27 cellular contexts compared by ENCODE assay signal in genomic region chr7:44522315-44522714, GRCh38. TPM values are rescaled to one million over a fixed set of nuclear protein-coding genes. Genes with fewer than 3 reads are reported as not detected.
DNase-seq lines count a peak whose midpoint lies in the region; FAIRE-seq and TF ChIP-seq lines count a peak whose summit lies in the region.
"Had no signal": no experiment of that assay in that cellular context is flagged by ENCODE, and none has a peak within 500 bp of the region (broad histone marks: within the 10 kb centered on the region; RNA-seq: fewer than 3 reads in every experiment).

No MANE protein-coding gene starts in this region.

- peak; percentile 5 for DNase-seq in activated CD8-positive, alpha-beta memory T cell treated with anti-CD3 and anti-CD28 coated beads for 24 hours
- no peak for DNase-seq in activated CD8-positive, alpha-beta memory T cell treated with anti-CD3 and anti-CD28 coated beads, Interleukin-2, amount 50 U/mL, for 48 hours
- DNase-seq in osteoblast (ENCODE audit: insufficient read length, low spot score, missing footprints) (peak; percentile 66), urothelium cell line (ENCODE audit: low spot score) (no peak), DMS153 treated with DMSO at 0.1 percent for 48 hours (lab: John Stamatoyannopoulos, UW; ENCODE audit: unreplicated experiment) (no peak), transverse colon (no peak), NCI-H2081 treated with DMSO at 0.1 percent for 48 hours (lab: John Stamatoyannopoulos, UW) (no peak)
- DNase-seq: Caco-2; CD4-positive, CD25-positive, alpha-beta regulatory T cell; CD8-positive, alpha-beta T cell; DMS 273 treated with DMSO at 0.1 percent for 48 hours; DMS53; DMS79 treated with DMSO at 0.1 percent for 48 hours; GF-D8; H9 had no signal

- no peak for TF ChIP-seq EP300 in transverse colon (IDR thresholded peaks at IDR 0.05; ENCODE audit: low read depth)

- WGBS in transverse colon (ENCODE audit: low coverage in 1 of 2), 2 donors, result 83 to 100% methylated on average over 1 to 3 of the region's 3 CpGs

- H3K27ac ChIP-seq in OCI-LY3 (ENCODE audit: low read length) (no peak overlapping the region), osteoblast (ENCODE audit: low read depth, low read length) (no peak overlapping the region), transverse colon (no peak overlapping the region)
- H3K27ac ChIP-seq: 22Rv1, BLaER1, C4-2B had no signal

- H3K4me2 ChIP-seq in OCI-LY3 (ENCODE audit: low read length) (peak overlapping the region; percentile 9; the same call in 1 of the 2 replicates), osteoblast (ENCODE audit: insufficient read depth, low read length) (no peak overlapping the region)
- H3K4me2 ChIP-seq: BLaER1, GM23338 had no signal

- peak overlapping the region; percentile 9; the same call in 1 of the 2 replicates for H2AFZ ChIP-seq in OCI-LY3 (ENCODE audit: low read depth, low read length)
- no peak overlapping the region for H2AFZ ChIP-seq in osteoblast (ENCODE audit: low read length)
- H2AFZ ChIP-seq: GM23338 had no signal

- no peak for TF ChIP-seq CTCF in OCI-LY3 (IDR thresholded peaks at IDR 0.05; ENCODE audit: low read depth, low read length)
- no peak for TF ChIP-seq CTCF in osteoblast (IDR thresholded peaks at IDR 0.05; ENCODE audit: extremely low read depth, low read depth, low read length)
- no peak for TF ChIP-seq CTCF in transverse colon (IDR thresholded peaks at IDR 0.05)

- H3K36me3 ChIP-seq in OCI-LY3 (replicated peaks; ENCODE audit: low read depth, low read length) (no peaks in the 10 kb centered on the region), osteoblast (ENCODE audit: insufficient read depth, low read length) (no peaks in the 10 kb centered on the region), transverse colon (no peaks in the 10 kb centered on the region)
- H3K36me3 ChIP-seq: BLaER1 had no signal

- H3K79me2 ChIP-seq in OCI-LY3 (ENCODE audit: low read length), result no peaks in the 10 kb centered on the region
- no peaks in the 10 kb centered on the region for H3K79me2 ChIP-seq in osteoblast (ENCODE audit: insufficient read depth, low read length)

- intact Hi-C loops in transverse colon (cut with DNase I; ENCODE audit: low total_unique reads), result no loop called here

- H3K4me3 ChIP-seq in OCI-LY3 (ENCODE audit: low read length), result no peak overlapping the region
- no peak overlapping the region for H3K4me3 ChIP-seq in osteoblast (ENCODE audit: insufficient read depth, low read length)
- H3K4me3 ChIP-seq in transverse colon, result no peak overlapping the region
- H3K4me3 ChIP-seq: BLaER1, GM23338 had no signal

- no peaks in the 10 kb centered on the region for H3K9me3 ChIP-seq in OCI-LY3 (ENCODE audit: insufficient read depth, low read length)
- H3K9me3 ChIP-seq in osteoblast (ENCODE audit: low read depth, low read length), result no peaks in the 10 kb centered on the region
- H3K9me3 ChIP-seq in transverse colon, result peaks cover 7 to 11% of the 10 kb centered on the region in 2 donors

- H3K9ac ChIP-seq in OCI-LY3 (ENCODE audit: low read length), result no peak overlapping the region
- H3K9ac ChIP-seq: BLaER1 had no signal

- no peaks in the 10 kb centered on the region for H3K4me1 ChIP-seq in OCI-LY3 (ENCODE audit: low read length)
- H3K4me1 ChIP-seq in osteoblast (ENCODE audit: insufficient read depth, low read length), result no peaks in the 10 kb centered on the region
- H3K4me1 ChIP-seq in transverse colon, result no peaks in the 10 kb centered on the region
- H3K4me1 ChIP-seq: BLaER1, Caco-2 had no signal

- in situ Hi-C loops in transverse colon (cut with MboI; ENCODE audit: low pct_ligation_motif_present in 1 of 4, low pct_unique_long_range_greater_than_20kb in 1 of 4, low sequenced_read_pairs in 3 of 4), result no loop called here

- FAIRE-seq in urothelium cell line (lab: Jason Lieb, UNC), result peak; percentile 94
- FAIRE-seq: A204.1, GM12891, GM18507 had no signal

- no peak for TF ChIP-seq POLR2A in transverse colon (IDR thresholded peaks at IDR 0.05)

- H3K27me3 ChIP-seq in OCI-LY3 (ENCODE audit: low read depth, low read length) (no peaks in the 10 kb centered on the region), osteoblast (ENCODE audit: insufficient read depth, low read length) (peaks cover 4% of the 10 kb centered on the region), transverse colon (no peaks in the 10 kb centered on the region)
- H3K27me3 ChIP-seq: BLaER1 had no signal

- H4K20me1 ChIP-seq in OCI-LY3 (ENCODE audit: insufficient read depth, low read length) (no peaks in the 10 kb centered on the region), osteoblast (ENCODE audit: insufficient read depth, low read length) (no peaks in the 10 kb centered on the region)
- H4K20me1 ChIP-seq: BLaER1 had no signal

RNA-seq across cellular contexts. Expression of gene NPC1L1, which starts 18.8 kb away (rescaled TPM):
- total RNA-seq in osteoblast, result not detected in 2 replicates
- total RNA-seq in transverse colon, result under 1 TPM in 1 of 4 donors, not detected in 3; 0.48 TPM
- total RNA-seq: B cell, Daoy, G401, GM23338, H4 had no signal

RNA-seq across cellular contexts. Expression of gene NUDCD3, which starts 31.9 kb away (rescaled TPM):
- total RNA-seq in osteoblast (44.2 and 54.3 TPM in 2 replicates), transverse colon (10 to 100 TPM; 31.9 to 76.7 (median 38.6) TPM)

RNA-seq across cellular contexts. Expression of gene DDX56, which starts 51.4 kb away (rescaled TPM):
- 34.7 and 38.9 TPM in 2 replicates for total RNA-seq in osteoblast
- 100 to 1,000 TPM in 1 of 4 donors, 10 to 100 TPM in 3; 41.1 to 202 (median 42.3) TPM for total RNA-seq in transverse colon

RNA-seq across cellular contexts. Expression of gene TMED4, which starts 59.7 kb away (rescaled TPM):
- 84.3 and 90.1 TPM in 2 replicates for total RNA-seq in osteoblast
- 100 to 1,000 TPM; 226 to 303 (median 254) TPM for total RNA-seq in transverse colon

Comparison
In these comparisons a context has a peak if more than half of its experiments do, and no peak if none do; other contexts are left out.
1. DNase-seq: peak in activated CD8-positive, alpha-beta memory T cell treated with anti-CD3 and anti-CD28 coated beads for 24 hours (single experiment) and osteoblast (single experiment); none in activated CD8-positive, alpha-beta memory T cell treated with anti-CD3 and anti-CD28 coated beads, Interleukin-2, amount 50 U/mL, for 48 hours (single experiment), urothelium cell line (single experiment), DMS153 treated with DMSO at 0.1 percent for 48 hours (single experiment), transverse colon (single experiment) and NCI-H2081 treated with DMSO at 0.1 percent for 48 hours (single experiment).